ENCODE assay signal across 1 cellular context in the genomic region with DNA sequence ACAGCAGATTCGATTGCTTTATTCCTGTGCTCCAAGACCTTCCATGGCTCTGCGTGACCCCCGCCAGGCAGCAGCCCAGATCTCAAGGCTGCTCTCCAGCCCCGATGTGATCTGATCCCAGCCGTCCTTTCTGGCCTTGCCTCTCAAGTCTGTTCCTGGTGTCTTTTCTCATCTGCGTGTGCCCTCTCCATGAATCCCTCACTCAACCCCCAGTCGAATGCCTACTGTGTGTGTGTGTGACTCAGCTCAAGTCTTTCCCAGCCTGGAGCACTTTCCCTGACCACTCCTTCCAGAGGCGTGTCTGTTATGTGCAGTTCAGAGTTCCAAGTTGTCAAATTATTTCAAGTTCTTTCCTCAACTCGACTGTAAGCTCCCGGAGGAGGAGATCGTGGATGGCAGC.
TF ChIP-seq lines count a peak whose summit lies in the region.

No MANE protein-coding gene starts in this region.

TF ChIP-seq in H1, 55 proteins besides CTCF, POLR2A, EP300 and RAD21:
- TF ChIP-seq, protein P1, sequence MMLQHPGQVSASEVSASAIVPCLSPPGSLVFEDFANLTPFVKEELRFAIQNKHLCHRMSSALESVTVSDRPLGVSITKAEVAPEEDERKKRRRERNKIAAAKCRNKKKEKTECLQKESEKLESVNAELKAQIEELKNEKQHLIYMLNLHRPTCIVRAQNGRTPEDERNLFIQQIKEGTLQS (IDR thresholded peaks at IDR 0.05; ENCODE audit: insufficient read depth, low read depth, low read length) = no peak
- TF ChIP-seq CHD2 (IDR thresholded peaks at IDR 0.05; ENCODE audit: low read length) = no peak
- TF ChIP-seq SP2 (IDR thresholded peaks at IDR 0.05; ENCODE audit: low read length) = no peak
- no peak for TF ChIP-seq JUND (IDR thresholded peaks at IDR 0.05; ENCODE audit: low read length)
- TF ChIP-seq, protein P2, sequence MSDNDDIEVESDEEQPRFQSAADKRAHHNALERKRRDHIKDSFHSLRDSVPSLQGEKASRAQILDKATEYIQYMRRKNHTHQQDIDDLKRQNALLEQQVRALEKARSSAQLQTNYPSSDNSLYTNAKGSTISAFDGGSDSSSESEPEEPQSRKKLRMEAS (IDR thresholded peaks at IDR 0.05) = no peak
- no peak for TF ChIP-seq YY1 (IDR thresholded peaks at IDR 0.05; ENCODE audit: low read depth, low read length)
- TF ChIP-seq KDM4A (IDR thresholded peaks at IDR 0.05; ENCODE audit: low read depth, low read length, severe bottlenecking) = no peak
- TF ChIP-seq RNF2 (IDR thresholded peaks at IDR 0.05; ENCODE audit: borderline replicate concordance, low read depth, low read length, missing control alignments, poor library complexity, severe bottlenecking) = no peak
